Comparison of ENCODE assay signal across 1 cellular context in genomic region chr4:17561195-17561909, GRCh38.
TF ChIP-seq lines count a peak whose summit lies in the region.

No MANE protein-coding gene starts in this region.

TF ChIP-seq in GM23338, 12 proteins besides CTCF, POLR2A, EP300 and RAD21 (continued from another document):
- TF ChIP-seq ZNF462 (CRISPR knock-in tag; IDR thresholded peaks at IDR 0.05) (no peak), POLR2AphosphoS5 (IDR thresholded peaks at IDR 0.05; ENCODE audit: low read depth) (no peak), EZH2phosphoT487 (IDR thresholded peaks at IDR 0.05; ENCODE audit: unreplicated experiment) (no peak), CREB1 (CRISPR knock-in tag; IDR thresholded peaks at IDR 0.05; ENCODE audit: low read depth) (no peak), JUNB (IDR thresholded peaks at IDR 0.05; ENCODE audit: unreplicated experiment) (no peak), EZH2 (IDR thresholded peaks at IDR 0.05; ENCODE audit: low read depth, unreplicated experiment) (no peak), NANOG (IDR thresholded peaks at IDR 0.05; ENCODE audit: borderline replicate concordance) (no peak)
- TF ChIP-seq, protein P1, sequence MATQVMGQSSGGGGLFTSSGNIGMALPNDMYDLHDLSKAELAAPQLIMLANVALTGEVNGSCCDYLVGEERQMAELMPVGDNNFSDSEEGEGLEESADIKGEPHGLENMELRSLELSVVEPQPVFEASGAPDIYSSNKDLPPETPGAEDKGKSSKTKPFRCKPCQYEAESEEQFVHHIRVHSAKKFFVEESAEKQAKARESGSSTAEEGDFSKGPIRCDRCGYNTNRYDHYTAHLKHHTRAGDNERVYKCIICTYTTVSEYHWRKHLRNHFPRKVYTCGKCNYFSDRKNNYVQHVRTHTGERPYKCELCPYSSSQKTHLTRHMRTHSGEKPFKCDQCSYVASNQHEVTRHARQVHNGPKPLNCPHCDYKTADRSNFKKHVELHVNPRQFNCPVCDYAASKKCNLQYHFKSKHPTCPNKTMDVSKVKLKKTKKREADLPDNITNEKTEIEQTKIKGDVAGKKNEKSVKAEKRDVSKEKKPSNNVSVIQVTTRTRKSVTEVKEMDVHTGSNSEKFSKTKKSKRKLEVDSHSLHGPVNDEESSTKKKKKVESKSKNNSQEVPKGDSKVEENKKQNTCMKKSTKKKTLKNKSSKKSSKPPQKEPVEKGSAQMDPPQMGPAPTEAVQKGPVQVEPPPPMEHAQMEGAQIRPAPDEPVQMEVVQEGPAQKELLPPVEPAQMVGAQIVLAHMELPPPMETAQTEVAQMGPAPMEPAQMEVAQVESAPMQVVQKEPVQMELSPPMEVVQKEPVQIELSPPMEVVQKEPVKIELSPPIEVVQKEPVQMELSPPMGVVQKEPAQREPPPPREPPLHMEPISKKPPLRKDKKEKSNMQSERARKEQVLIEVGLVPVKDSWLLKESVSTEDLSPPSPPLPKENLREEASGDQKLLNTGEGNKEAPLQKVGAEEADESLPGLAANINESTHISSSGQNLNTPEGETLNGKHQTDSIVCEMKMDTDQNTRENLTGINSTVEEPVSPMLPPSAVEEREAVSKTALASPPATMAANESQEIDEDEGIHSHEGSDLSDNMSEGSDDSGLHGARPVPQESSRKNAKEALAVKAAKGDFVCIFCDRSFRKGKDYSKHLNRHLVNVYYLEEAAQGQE (IDR thresholded peaks at IDR 0.05; ENCODE audit: unreplicated experiment): no peak
- TF ChIP-seq, protein P2, sequence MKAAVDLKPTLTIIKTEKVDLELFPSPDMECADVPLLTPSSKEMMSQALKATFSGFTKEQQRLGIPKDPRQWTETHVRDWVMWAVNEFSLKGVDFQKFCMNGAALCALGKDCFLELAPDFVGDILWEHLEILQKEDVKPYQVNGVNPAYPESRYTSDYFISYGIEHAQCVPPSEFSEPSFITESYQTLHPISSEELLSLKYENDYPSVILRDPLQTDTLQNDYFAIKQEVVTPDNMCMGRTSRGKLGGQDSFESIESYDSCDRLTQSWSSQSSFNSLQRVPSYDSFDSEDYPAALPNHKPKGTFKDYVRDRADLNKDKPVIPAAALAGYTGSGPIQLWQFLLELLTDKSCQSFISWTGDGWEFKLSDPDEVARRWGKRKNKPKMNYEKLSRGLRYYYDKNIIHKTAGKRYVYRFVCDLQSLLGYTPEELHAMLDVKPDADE (IDR thresholded peaks at IDR 0.05): no peak
